Comparison of ENCODE assay signal across 18 cellular contexts in genomic region chr2:172449916-172450550, GRCh38. TPM values are rescaled to one million over a fixed set of nuclear protein-coding genes. Genes with fewer than 3 reads are reported as not detected.
DNase-seq lines count a peak whose midpoint lies in the region; ATAC-seq and TF ChIP-seq lines count a peak whose summit lies in the region.
"Had no signal": no experiment of that assay in that cellular context is flagged by ENCODE, and none has a peak within 500 bp of the region (broad histone marks: within the 10 kb centered on the region; RNA-seq: fewer than 3 reads in every experiment).

No MANE protein-coding gene starts in this region.

- no peak for TF ChIP-seq CTCF in activated CD8-positive, alpha-beta T cell treated with anti-CD3 and anti-CD28 coated beads for 36 hours (IDR thresholded peaks at IDR 0.05)
- TF ChIP-seq CTCF in foreskin keratinocyte (conservative IDR thresholded peaks at IDR 0.05): peak; percentile 12

- no peaks in the 10 kb centered on the region for H3K36me3 Mint-ChIP-seq in activated CD8-positive, alpha-beta T cell treated with anti-CD3 and anti-CD28 coated beads for 36 hours (ENCODE audit: low read depth)

- intact Hi-C loops in activated CD8-positive, alpha-beta T cell treated with anti-CD3 and anti-CD28 coated beads for 36 hours (cut with micrococcal nuclease): no loop called here
- intact Hi-C loops in left colon (cut with DNase I, micrococcal nuclease): no loop called here

- peak; percentile 55 for ATAC-seq in activated CD8-positive, alpha-beta T cell treated with anti-CD3 and anti-CD28 coated beads for 36 hours
- ATAC-seq in foreskin keratinocyte: peak; percentile 78
- no peak for ATAC-seq in GM18502 (IDR thresholded peaks at IDR 0.05; ENCODE audit: poor library complexity, unreplicated experiment)
- no peak for ATAC-seq in left colon
- ATAC-seq in GM21717 (IDR thresholded peaks at IDR 0.05; ENCODE audit: unreplicated experiment): no peak
- ATAC-seq: left lobe of liver, psoas muscle, Right ventricle myocardium inferior had no signal

- no peaks in the 10 kb centered on the region for H3K27me3 ChIP-seq in foreskin keratinocyte
- H3K27me3 ChIP-seq: hepatocyte, testis had no signal

- peaks cover 87% of the 10 kb centered on the region for H3K4me1 ChIP-seq in foreskin keratinocyte

- H3K27ac Mint-ChIP-seq in activated CD8-positive, alpha-beta T cell treated with anti-CD3 and anti-CD28 coated beads for 36 hours: no peak overlapping the region
- H3K27ac Mint-ChIP-seq: dendritic cell treated with granulocyte-macrophage colony-stimulating factor and Interleukin-4, amounts not matched to agents 40 ng/mL and 50 ng/mL, for 4 days had no signal

- peak overlapping the region; percentile 85 for H3K27ac ChIP-seq in foreskin keratinocyte
- H3K27ac ChIP-seq: hepatocyte, psoas muscle, testis had no signal

- CTCF ChIA-PET in activated CD8-positive, alpha-beta T cell treated with anti-CD3 and anti-CD28 coated beads for 36 hours (lab: Charles Lee): interaction anchor here (0.9 to 33.7 kb wide), 2 partner anchors 12 to 278 kb away, joined by 3 to 746 read pairs; no protein-coding TSS in a partner anchor

- H3K27me3 Mint-ChIP-seq in activated CD8-positive, alpha-beta T cell treated with anti-CD3 and anti-CD28 coated beads for 36 hours: no peaks in the 10 kb centered on the region

- POLR2A ChIA-PET in activated CD8-positive, alpha-beta T cell treated with anti-CD3 and anti-CD28 coated beads for 36 hours (lab: Charles Lee): interaction anchor here (1.7 kb wide), 1 partner anchor 12 kb away, joined by 7 read pairs; no protein-coding TSS in a partner anchor

- H3K9me3 Mint-ChIP-seq in activated CD8-positive, alpha-beta T cell treated with anti-CD3 and anti-CD28 coated beads for 36 hours: no peaks in the 10 kb centered on the region
- H3K9me3 Mint-ChIP-seq: dendritic cell treated with granulocyte-macrophage colony-stimulating factor and Interleukin-4, amounts not matched to agents 40 ng/mL and 50 ng/mL, for 4 days had no signal

- H3K4me1 Mint-ChIP-seq in activated CD8-positive, alpha-beta T cell treated with anti-CD3 and anti-CD28 coated beads for 36 hours (ENCODE audit: low read depth): peaks cover 71% of the 10 kb centered on the region

- DNase-seq in AG20443 (ENCODE audit: low spot score) (peak; percentile 48), HCEC 1CT (peak; percentile 46), foreskin keratinocyte (peak; percentile 83 to 95), left colon (no peak), DMS53 treated with DMSO at 0.1 percent for 48 hours (lab: John Stamatoyannopoulos, UW; ENCODE audit: unreplicated experiment) (no peak)
- peak; percentile 16 for DNase-seq in activated CD8-positive, alpha-beta T cell treated with anti-CD3 and anti-CD28 coated beads for 36 hours
- DNase-seq: aorta, C1 segment of cervical spinal cord, MV-4-11, NCI-H2081 treated with DMSO at 0.1 percent for 48 hours, psoas muscle, testis had no signal

- no peak overlapping the region for H3K4me3 Mint-ChIP-seq in activated CD8-positive, alpha-beta T cell treated with anti-CD3 and anti-CD28 coated beads for 36 hours
- H3K4me3 Mint-ChIP-seq: dendritic cell treated with granulocyte-macrophage colony-stimulating factor and Interleukin-4, amounts not matched to agents 40 ng/mL and 50 ng/mL, for 4 days had no signal

RNA-seq across cellular contexts. Expression of gene ITGA6, which starts 22.6 kb away (rescaled TPM):
- 1 to 10 TPM; 7.9 to 8.4 TPM for total RNA-seq in activated CD8-positive, alpha-beta T cell treated with anti-CD3 and anti-CD28 coated beads for 36 hours
- total RNA-seq in foreskin keratinocyte: 815 and 842 TPM in 2 replicates
- 168 and 201 TPM in 2 replicates for polyA plus RNA-seq in foreskin keratinocyte
- total RNA-seq in left colon: 100 to 1,000 TPM; 159 to 218 TPM

Comparison
In these comparisons a context has a peak if more than half of its experiments do, and no peak if none do; other contexts are left out.
1. DNase-seq: peak in AG20443 (single experiment), HCEC 1CT (single experiment), activated CD8-positive, alpha-beta T cell treated with anti-CD3 and anti-CD28 coated beads for 36 hours (single experiment) and foreskin keratinocyte (2 of 2); none in left colon (0 of 2) and DMS53 treated with DMSO at 0.1 percent for 48 hours (single experiment).
2. ATAC-seq: peak in activated CD8-positive, alpha-beta T cell treated with anti-CD3 and anti-CD28 coated beads for 36 hours (single experiment) and foreskin keratinocyte (single experiment); none in GM18502 (single experiment), left colon (single experiment) and GM21717 (single experiment).
3. RNA of gene ITGA6, which starts 22.6 kb away (total RNA-seq): 815 to 842 TPM in foreskin keratinocyte and 159 to 218 TPM in left colon; 7.9 to 8.4 TPM in activated CD8-positive, alpha-beta T cell treated with anti-CD3 and anti-CD28 coated beads for 36 hours; every median in the first group is over 10 times any median in the second.